In genomic region chr14:44982594-44982993, GRCh38 we compare ENCODE assay signal across 14 cellular contexts.
"Had no signal": no experiment of that assay in that cellular context is flagged by ENCODE, and none has a peak within 500 bp of the region (broad histone marks: within the 10 kb centered on the region; RNA-seq: fewer than 3 reads in every experiment).

No MANE protein-coding gene starts in this region.

- H3K27ac ChIP-seq: colonic mucosa, esophagus muscularis mucosa, left lung, pancreas, sigmoid colon had no signal

- H3K4me3 Mint-ChIP-seq: activated B cell treated with CpG ODN at 0.5 μM for 24 hours; activated naive CD4-positive, alpha-beta T cell treated with anti-CD3 and anti-CD28 coated beads, Interleukin-2, amount 10 ng/mL, durations not matched to agents 7 days and 5 days had no signal

- ATAC-seq: left lung, pancreas had no signal

- H3K27me3 Mint-ChIP-seq: activated B cell treated with CpG ODN at 0.5 μM for 24 hours; activated naive CD4-positive, alpha-beta T cell treated with anti-CD3 and anti-CD28 coated beads, Interleukin-2, amount 10 ng/mL, durations not matched to agents 7 days and 5 days; naive B cell had no signal

- DNase-seq: activated B cell treated with CpG ODN at 0.5 μM for 24 hours; activated CD4-positive, alpha-beta T cell treated with anti-CD3 and anti-CD28 coated beads, Interleukin-2, amount 50 U/mL, for 4 hours; activated naive CD4-positive, alpha-beta T cell treated with anti-CD3 and anti-CD28 coated beads, Interleukin-2, amount 10 ng/mL, durations not matched to agents 7 days and 5 days; amniotic stem cell; colonic mucosa; foreskin fibroblast; kidney; left lung; naive B cell; pancreas; sigmoid colon; stimulated activated CD4-positive, alpha-beta T cell treated with anti-CD3 and anti-CD28 coated beads, Interleukin-1b, Interleukin-23, amount 100 ng/mL, for 48 hours; T-helper 2 cell had no signal

- H3K27ac Mint-ChIP-seq: activated B cell treated with CpG ODN at 0.5 μM for 24 hours; activated naive CD4-positive, alpha-beta T cell treated with anti-CD3 and anti-CD28 coated beads, Interleukin-2, amount 10 ng/mL, durations not matched to agents 7 days and 5 days had no signal

- H3K36me3 Mint-ChIP-seq: activated naive CD4-positive, alpha-beta T cell treated with anti-CD3 and anti-CD28 coated beads, Interleukin-2, amount 10 ng/mL, durations not matched to agents 7 days and 5 days; naive B cell had no signal

- H3K9me3 Mint-ChIP-seq: activated B cell treated with CpG ODN at 0.5 μM for 24 hours; activated naive CD4-positive, alpha-beta T cell treated with anti-CD3 and anti-CD28 coated beads, Interleukin-2, amount 10 ng/mL, durations not matched to agents 7 days and 5 days had no signal
